ENCODE assay signal across 23 cellular contexts in the genomic region with DNA sequence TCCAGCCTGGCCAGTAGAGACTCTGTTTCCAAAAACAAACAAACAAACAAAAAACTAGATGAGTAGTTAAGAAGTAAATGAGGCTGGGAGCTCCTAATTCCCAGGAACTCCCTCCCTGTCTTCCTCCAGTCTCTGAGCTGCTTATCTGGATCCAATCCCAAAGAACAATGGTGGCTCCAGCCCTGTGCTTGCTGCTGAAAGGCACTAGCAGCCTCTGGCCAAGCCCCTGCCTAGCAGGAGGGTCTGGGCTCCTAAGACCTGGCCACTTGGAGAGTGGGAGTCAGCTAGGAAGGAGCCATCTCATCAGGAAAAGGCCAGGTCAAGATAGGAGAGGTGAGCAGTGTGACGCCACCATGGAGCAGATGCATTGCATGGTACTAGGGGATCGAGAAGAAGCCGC. TPM values are rescaled to one million over a fixed set of nuclear protein-coding genes. Genes with fewer than 3 reads are reported as not detected.
DNase-seq lines count a peak whose midpoint lies in the region; ATAC-seq and TF ChIP-seq lines count a peak whose summit lies in the region.
"Had no signal": no experiment of that assay in that cellular context is flagged by ENCODE, and none has a peak within 500 bp of the region (broad histone marks: within the 10 kb centered on the region; RNA-seq: fewer than 3 reads in every experiment).

No MANE protein-coding gene starts in this region.

- peaks cover 39 to 65% (median 45%) of the 10 kb centered on the region in 3 donors for H3K4me1 Mint-ChIP-seq in CD8-positive, alpha-beta memory T cell
- peaks cover 48 to 63% of the 10 kb centered on the region in 2 donors for H3K4me1 Mint-ChIP-seq in immature natural killer cell

- peaks cover 0 to 16% (median 13%) of the 10 kb centered on the region in 11 experiments; a peak in 14 of 22 replicates for H3K9me3 ChIP-seq in BLaER1 treated with 17β-estradiol and CSF1 and Interleukin-3, amounts not matched to agents 10 nM and 100 nM (replicated peaks in 1 of 11)
- H3K9me3 ChIP-seq in CD8-positive, alpha-beta memory T cell (ENCODE audit: low read length) = no peaks in the 10 kb centered on the region
- no peaks in the 10 kb centered on the region for H3K9me3 ChIP-seq in gastrocnemius medialis
- no peaks in the 10 kb centered on the region for H3K9me3 ChIP-seq in Peyer's patch
- H3K9me3 ChIP-seq: adrenal gland, neutrophil, thoracic aorta had no signal

- H3K4me3 Mint-ChIP-seq in CD8-positive, alpha-beta memory T cell = peak overlapping the region in 1 of 7 donors; percentile 5
- no peak overlapping the region for H3K4me3 Mint-ChIP-seq in immature natural killer cell

- TF ChIP-seq POLR2A in gastrocnemius medialis (IDR thresholded peaks at IDR 0.05) (no peak), Peyer's patch (IDR thresholded peaks at IDR 0.05) (no peak)

- TF ChIP-seq CTCF in gastrocnemius medialis (IDR thresholded peaks at IDR 0.05 in 4 of 5, conservative IDR thresholded peaks at IDR 0.05 in 1 of 5) = no peak
- TF ChIP-seq CTCF in Peyer's patch (IDR thresholded peaks at IDR 0.05) = no peak

- CTCF ChIA-PET in CD8-positive, alpha-beta memory T cell (lab: Charles Lee) = interaction anchor here (0.9 to 1.9 kb wide), 5 partner anchors 13 to 66 kb away, joined by 3 to 5 read pairs (median 4); no protein-coding TSS in a partner anchor

- no peak for ATAC-seq in gastrocnemius medialis

- no peak for DNase-seq in CD8-positive, alpha-beta memory T cell
- DNase-seq in immature natural killer cell = no peak
- DNase-seq in gastrocnemius medialis = no peak
- no peak for DNase-seq in kidney glomerular epithelial cell (lab: John Stamatoyannopoulos, UW)
- DNase-seq in Peyer's patch = no peak
- DNase-seq in activated CD4-positive, CD25-positive, alpha-beta regulatory T cell treated with anti-CD3 and anti-CD28 coated beads, Interleukin-2, amount 50 U/mL, for 72 hours = no peak
- DNase-seq: activated CD4-positive, alpha-beta T cell treated with anti-CD3 and anti-CD28 coated beads for 4 hours; activated CD8-positive, alpha-beta memory T cell treated with anti-CD3 and anti-CD28 coated beads, Interleukin-2, amount 50 U/mL, for 48 hours; activated gamma-delta T cell; adrenal gland; Calu3; EL; erythroblast; foreskin melanocyte; H7; midbrain; NCI-H187; NCI-H82; SHP77 treated with DMSO at 0.1 percent for 48 hours; stimulated activated CD4-positive, alpha-beta T cell treated with anti-CD3 and anti-CD28 coated beads, Interleukin-15, amount 100 ng/mL, for 24 hours had no signal

- POLR2A ChIA-PET in CD8-positive, alpha-beta memory T cell (lab: Charles Lee) = interaction anchor here (0.7 kb wide), 1 partner anchor 17 kb away, joined by 3 read pairs; no protein-coding TSS in a partner anchor

- H3K27ac Mint-ChIP-seq in CD8-positive, alpha-beta memory T cell = peak overlapping the region; percentile 35 to 97 (median 81)
- peak overlapping the region; percentile 27 to 83 (median 74) for H3K27ac Mint-ChIP-seq in immature natural killer cell

- H3K36me3 ChIP-seq in BLaER1 treated with 17β-estradiol and CSF1 and Interleukin-3, amounts not matched to agents 10 nM and 100 nM = peaks cover 44 to 100% (median 84%) of the 10 kb centered on the region in 11 experiments
- H3K36me3 ChIP-seq in CD8-positive, alpha-beta memory T cell (ENCODE audit: insufficient read depth, low read length) = peaks cover 68% of the 10 kb centered on the region
- H3K36me3 ChIP-seq in gastrocnemius medialis (peaks cover 0 to 5% of the 10 kb centered on the region in 2 donors), Peyer's patch (peaks cover 0 to 46% (median 0%) of the 10 kb centered on the region in 3 donors)

- no peaks in the 10 kb centered on the region for H3K9me3 Mint-ChIP-seq in CD8-positive, alpha-beta memory T cell
- peaks cover 0 to 2% (median 0%) of the 10 kb centered on the region in 6 donors for H3K9me3 Mint-ChIP-seq in immature natural killer cell

- peaks cover 0 to 33% (median 10%) of the 10 kb centered on the region in 11 experiments; a peak in 7 of 22 replicates for H4K20me1 ChIP-seq in BLaER1 treated with 17β-estradiol and CSF1 and Interleukin-3, amounts not matched to agents 10 nM and 100 nM

- peaks cover 20 to 94% (median 25%) of the 10 kb centered on the region in 3 donors for H3K36me3 Mint-ChIP-seq in CD8-positive, alpha-beta memory T cell
- H3K36me3 Mint-ChIP-seq in immature natural killer cell = peaks cover 20 to 54% (median 32%) of the 10 kb centered on the region in 3 donors

- H3K27me3 Mint-ChIP-seq in CD8-positive, alpha-beta memory T cell = no peaks in the 10 kb centered on the region
- H3K27me3 Mint-ChIP-seq in immature natural killer cell (ENCODE audit: low read depth in 3 of 3) = no peaks in the 10 kb centered on the region

- no peaks in the 10 kb centered on the region for H3K27me3 ChIP-seq in BLaER1 treated with 17β-estradiol and CSF1 and Interleukin-3, amounts not matched to agents 10 nM and 100 nM
- H3K27me3 ChIP-seq in CD8-positive, alpha-beta memory T cell (ENCODE audit: insufficient read depth, low read length, poor library complexity, severe bottlenecking) = no peaks in the 10 kb centered on the region
- H3K27me3 ChIP-seq in gastrocnemius medialis (no peaks in the 10 kb centered on the region), Peyer's patch (no peaks in the 10 kb centered on the region)
- H3K27me3 ChIP-seq: adrenal gland, neutrophil had no signal

- H3K27ac ChIP-seq in BLaER1 treated with 17β-estradiol and CSF1 and Interleukin-3, amounts not matched to agents 10 nM and 100 nM = peak overlapping the region in 6 of 11 experiments; percentile 21 to 85 (median 78); a peak in 12 of 22 replicates
- H3K27ac ChIP-seq in CD8-positive, alpha-beta memory T cell (ENCODE audit: low read depth, low read length) = no peak overlapping the region
- peak overlapping the region in 3 of 4 donors; percentile 20 to 49 (median 26) for H3K27ac ChIP-seq in gastrocnemius medialis
- no peak overlapping the region for H3K27ac ChIP-seq in Peyer's patch
- H3K27ac ChIP-seq: neutrophil, thoracic aorta had no signal

- H3K4me2 ChIP-seq in BLaER1 treated with 17β-estradiol and CSF1 and Interleukin-3, amounts not matched to agents 10 nM and 100 nM = peak overlapping the region in 1 of 11 experiments; percentile 84; a peak in 2 of 22 replicates

- in situ Hi-C loops in gastrocnemius medialis (cut with MboI; ENCODE audit: low sequenced_read_pairs in 4 of 4) = loop anchor here in 1 of 4 donors (25.0 kb wide), 1 partner anchor 310 kb away; the partner anchor contains the start of gene PHB1

- H3K9ac ChIP-seq in BLaER1 treated with 17β-estradiol and CSF1 and Interleukin-3, amounts not matched to agents 10 nM and 100 nM = peak overlapping the region in 1 of 11 experiments; percentile 62; a peak in 1 of 22 replicates

- no peak overlapping the region for H3K4me3 ChIP-seq in BLaER1 treated with 17β-estradiol and CSF1 and Interleukin-3, amounts not matched to agents 10 nM and 100 nM
- H3K4me3 ChIP-seq in CD8-positive, alpha-beta memory T cell (ENCODE audit: low read length) = no peak overlapping the region
- H3K4me3 ChIP-seq in gastrocnemius medialis = no peak overlapping the region
- H3K4me3 ChIP-seq in Peyer's patch = no peak overlapping the region
- H3K4me3 ChIP-seq: adrenal gland, thoracic aorta had no signal

- H3K4me1 ChIP-seq in BLaER1 treated with 17β-estradiol and CSF1 and Interleukin-3, amounts not matched to agents 10 nM and 100 nM = peaks cover 22 to 57% (median 38%) of the 10 kb centered on the region in 10 experiments
- peaks cover 22% of the 10 kb centered on the region for H3K4me1 ChIP-seq in CD8-positive, alpha-beta memory T cell (ENCODE audit: insufficient read depth, low read length)
- H3K4me1 ChIP-seq in gastrocnemius medialis = peaks cover 4 to 8% of the 10 kb centered on the region in 2 donors
- peaks cover 0 to 9% (median 0%) of the 10 kb centered on the region in 4 donors for H3K4me1 ChIP-seq in Peyer's patch
- H3K4me1 ChIP-seq: adrenal gland had no signal

- intact Hi-C loops in gastrocnemius medialis (cut with DNase I; ENCODE audit: low total_unique reads) = no loop called here

RNA-seq across cellular contexts. Expression of gene SLC35B1, which starts 14.3 kb away (rescaled TPM):
- total RNA-seq in CD8-positive, alpha-beta memory T cell = 10 to 100 TPM; 82.8 to 88.9 TPM
- polyA plus RNA-seq in CD8-positive, alpha-beta memory T cell = 34.6 TPM
- 10 to 100 TPM; 40.5 to 69.0 (median 53.3) TPM for polyA plus RNA-seq in immature natural killer cell
- total RNA-seq in gastrocnemius medialis (10 to 100 TPM; 62.7 to 99.0 (median 84.5) TPM), Peyer's patch (100 to 1,000 TPM in 1 of 4 donors, 10 to 100 TPM in 3; 42.1 to 115 (median 78.2) TPM)

RNA-seq across cellular contexts. Expression of gene FAM117A, which starts 41.9 kb away (rescaled TPM):
- total RNA-seq in CD8-positive, alpha-beta memory T cell = 10 to 100 TPM; 21.8 to 24.8 TPM
- polyA plus RNA-seq in CD8-positive, alpha-beta memory T cell = 85.0 TPM
- 10 to 100 TPM; 35.3 to 68.0 (median 35.9) TPM for polyA plus RNA-seq in immature natural killer cell
- total RNA-seq in gastrocnemius medialis (1 to 10 TPM; 2.6 to 4.9 (median 3.3) TPM), Peyer's patch (10 to 100 TPM in 1 of 4 donors, 1 to 10 TPM in 3; 6.5 to 16.5 (median 9.4) TPM)

RNA-seq across cellular contexts. Expression of gene SPOP, which starts 44.2 kb away (rescaled TPM):
- total RNA-seq in CD8-positive, alpha-beta memory T cell = 10 to 100 TPM; 74.8 to 75.1 TPM
- polyA plus RNA-seq in CD8-positive, alpha-beta memory T cell = 101 TPM
- polyA plus RNA-seq in immature natural killer cell = 100 to 1,000 TPM in 2 of 3 donors, 10 to 100 TPM in 1; 64.9 to 180 (median 105) TPM
- total RNA-seq in gastrocnemius medialis (10 to 100 TPM; 27.5 to 57.5 (median 53.5) TPM), Peyer's patch (10 to 100 TPM; 72.2 to 81.3 (median 74.7) TPM)

Comparison
In these comparisons a context has a peak if more than half of its experiments do, and no peak if none do; other contexts are left out.
1. H3K27ac ChIP-seq: peak in BLaER1 treated with 17β-estradiol and CSF1 and Interleukin-3, amounts not matched to agents 10 nM and 100 nM (6 of 11) and gastrocnemius medialis (3 of 4); none in CD8-positive, alpha-beta memory T cell (single experiment) and Peyer's patch (0 of 4).